2 cellular contexts compared by ENCODE assay signal in the genomic region with DNA sequence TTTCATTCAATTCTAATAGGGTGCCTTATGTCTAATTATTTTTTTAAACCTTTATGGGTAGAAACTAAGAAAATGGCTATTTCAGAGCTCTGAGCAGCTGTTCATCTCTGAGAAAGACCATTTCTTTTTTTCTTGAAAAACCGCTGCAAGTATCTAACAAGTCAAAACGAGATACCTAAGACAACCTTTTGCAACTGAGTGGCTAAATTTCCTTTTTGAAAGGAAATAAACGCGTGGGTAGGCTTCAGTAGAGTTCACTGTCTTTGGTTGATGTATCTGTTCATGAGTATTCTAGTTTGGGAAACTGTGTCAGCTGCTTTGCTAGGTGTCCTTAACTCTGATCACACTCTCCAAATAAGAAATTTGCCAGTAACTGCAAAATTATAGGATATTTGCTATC.
TF ChIP-seq lines count a peak whose summit lies in the region.

No MANE protein-coding gene starts in this region.

TF ChIP-seq in liver, 16 proteins besides CTCF, POLR2A, EP300 and RAD21 (continued from another document):
- TF ChIP-seq, protein P1, sequence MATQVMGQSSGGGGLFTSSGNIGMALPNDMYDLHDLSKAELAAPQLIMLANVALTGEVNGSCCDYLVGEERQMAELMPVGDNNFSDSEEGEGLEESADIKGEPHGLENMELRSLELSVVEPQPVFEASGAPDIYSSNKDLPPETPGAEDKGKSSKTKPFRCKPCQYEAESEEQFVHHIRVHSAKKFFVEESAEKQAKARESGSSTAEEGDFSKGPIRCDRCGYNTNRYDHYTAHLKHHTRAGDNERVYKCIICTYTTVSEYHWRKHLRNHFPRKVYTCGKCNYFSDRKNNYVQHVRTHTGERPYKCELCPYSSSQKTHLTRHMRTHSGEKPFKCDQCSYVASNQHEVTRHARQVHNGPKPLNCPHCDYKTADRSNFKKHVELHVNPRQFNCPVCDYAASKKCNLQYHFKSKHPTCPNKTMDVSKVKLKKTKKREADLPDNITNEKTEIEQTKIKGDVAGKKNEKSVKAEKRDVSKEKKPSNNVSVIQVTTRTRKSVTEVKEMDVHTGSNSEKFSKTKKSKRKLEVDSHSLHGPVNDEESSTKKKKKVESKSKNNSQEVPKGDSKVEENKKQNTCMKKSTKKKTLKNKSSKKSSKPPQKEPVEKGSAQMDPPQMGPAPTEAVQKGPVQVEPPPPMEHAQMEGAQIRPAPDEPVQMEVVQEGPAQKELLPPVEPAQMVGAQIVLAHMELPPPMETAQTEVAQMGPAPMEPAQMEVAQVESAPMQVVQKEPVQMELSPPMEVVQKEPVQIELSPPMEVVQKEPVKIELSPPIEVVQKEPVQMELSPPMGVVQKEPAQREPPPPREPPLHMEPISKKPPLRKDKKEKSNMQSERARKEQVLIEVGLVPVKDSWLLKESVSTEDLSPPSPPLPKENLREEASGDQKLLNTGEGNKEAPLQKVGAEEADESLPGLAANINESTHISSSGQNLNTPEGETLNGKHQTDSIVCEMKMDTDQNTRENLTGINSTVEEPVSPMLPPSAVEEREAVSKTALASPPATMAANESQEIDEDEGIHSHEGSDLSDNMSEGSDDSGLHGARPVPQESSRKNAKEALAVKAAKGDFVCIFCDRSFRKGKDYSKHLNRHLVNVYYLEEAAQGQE (IDR thresholded peaks at IDR 0.05), result no peak
- no peak for TF ChIP-seq TAF1 (conservative IDR thresholded peaks at IDR 0.05)

TF ChIP-seq in GM23338, 12 proteins besides CTCF, POLR2A, EP300 and RAD21:
- TF ChIP-seq, protein P2, sequence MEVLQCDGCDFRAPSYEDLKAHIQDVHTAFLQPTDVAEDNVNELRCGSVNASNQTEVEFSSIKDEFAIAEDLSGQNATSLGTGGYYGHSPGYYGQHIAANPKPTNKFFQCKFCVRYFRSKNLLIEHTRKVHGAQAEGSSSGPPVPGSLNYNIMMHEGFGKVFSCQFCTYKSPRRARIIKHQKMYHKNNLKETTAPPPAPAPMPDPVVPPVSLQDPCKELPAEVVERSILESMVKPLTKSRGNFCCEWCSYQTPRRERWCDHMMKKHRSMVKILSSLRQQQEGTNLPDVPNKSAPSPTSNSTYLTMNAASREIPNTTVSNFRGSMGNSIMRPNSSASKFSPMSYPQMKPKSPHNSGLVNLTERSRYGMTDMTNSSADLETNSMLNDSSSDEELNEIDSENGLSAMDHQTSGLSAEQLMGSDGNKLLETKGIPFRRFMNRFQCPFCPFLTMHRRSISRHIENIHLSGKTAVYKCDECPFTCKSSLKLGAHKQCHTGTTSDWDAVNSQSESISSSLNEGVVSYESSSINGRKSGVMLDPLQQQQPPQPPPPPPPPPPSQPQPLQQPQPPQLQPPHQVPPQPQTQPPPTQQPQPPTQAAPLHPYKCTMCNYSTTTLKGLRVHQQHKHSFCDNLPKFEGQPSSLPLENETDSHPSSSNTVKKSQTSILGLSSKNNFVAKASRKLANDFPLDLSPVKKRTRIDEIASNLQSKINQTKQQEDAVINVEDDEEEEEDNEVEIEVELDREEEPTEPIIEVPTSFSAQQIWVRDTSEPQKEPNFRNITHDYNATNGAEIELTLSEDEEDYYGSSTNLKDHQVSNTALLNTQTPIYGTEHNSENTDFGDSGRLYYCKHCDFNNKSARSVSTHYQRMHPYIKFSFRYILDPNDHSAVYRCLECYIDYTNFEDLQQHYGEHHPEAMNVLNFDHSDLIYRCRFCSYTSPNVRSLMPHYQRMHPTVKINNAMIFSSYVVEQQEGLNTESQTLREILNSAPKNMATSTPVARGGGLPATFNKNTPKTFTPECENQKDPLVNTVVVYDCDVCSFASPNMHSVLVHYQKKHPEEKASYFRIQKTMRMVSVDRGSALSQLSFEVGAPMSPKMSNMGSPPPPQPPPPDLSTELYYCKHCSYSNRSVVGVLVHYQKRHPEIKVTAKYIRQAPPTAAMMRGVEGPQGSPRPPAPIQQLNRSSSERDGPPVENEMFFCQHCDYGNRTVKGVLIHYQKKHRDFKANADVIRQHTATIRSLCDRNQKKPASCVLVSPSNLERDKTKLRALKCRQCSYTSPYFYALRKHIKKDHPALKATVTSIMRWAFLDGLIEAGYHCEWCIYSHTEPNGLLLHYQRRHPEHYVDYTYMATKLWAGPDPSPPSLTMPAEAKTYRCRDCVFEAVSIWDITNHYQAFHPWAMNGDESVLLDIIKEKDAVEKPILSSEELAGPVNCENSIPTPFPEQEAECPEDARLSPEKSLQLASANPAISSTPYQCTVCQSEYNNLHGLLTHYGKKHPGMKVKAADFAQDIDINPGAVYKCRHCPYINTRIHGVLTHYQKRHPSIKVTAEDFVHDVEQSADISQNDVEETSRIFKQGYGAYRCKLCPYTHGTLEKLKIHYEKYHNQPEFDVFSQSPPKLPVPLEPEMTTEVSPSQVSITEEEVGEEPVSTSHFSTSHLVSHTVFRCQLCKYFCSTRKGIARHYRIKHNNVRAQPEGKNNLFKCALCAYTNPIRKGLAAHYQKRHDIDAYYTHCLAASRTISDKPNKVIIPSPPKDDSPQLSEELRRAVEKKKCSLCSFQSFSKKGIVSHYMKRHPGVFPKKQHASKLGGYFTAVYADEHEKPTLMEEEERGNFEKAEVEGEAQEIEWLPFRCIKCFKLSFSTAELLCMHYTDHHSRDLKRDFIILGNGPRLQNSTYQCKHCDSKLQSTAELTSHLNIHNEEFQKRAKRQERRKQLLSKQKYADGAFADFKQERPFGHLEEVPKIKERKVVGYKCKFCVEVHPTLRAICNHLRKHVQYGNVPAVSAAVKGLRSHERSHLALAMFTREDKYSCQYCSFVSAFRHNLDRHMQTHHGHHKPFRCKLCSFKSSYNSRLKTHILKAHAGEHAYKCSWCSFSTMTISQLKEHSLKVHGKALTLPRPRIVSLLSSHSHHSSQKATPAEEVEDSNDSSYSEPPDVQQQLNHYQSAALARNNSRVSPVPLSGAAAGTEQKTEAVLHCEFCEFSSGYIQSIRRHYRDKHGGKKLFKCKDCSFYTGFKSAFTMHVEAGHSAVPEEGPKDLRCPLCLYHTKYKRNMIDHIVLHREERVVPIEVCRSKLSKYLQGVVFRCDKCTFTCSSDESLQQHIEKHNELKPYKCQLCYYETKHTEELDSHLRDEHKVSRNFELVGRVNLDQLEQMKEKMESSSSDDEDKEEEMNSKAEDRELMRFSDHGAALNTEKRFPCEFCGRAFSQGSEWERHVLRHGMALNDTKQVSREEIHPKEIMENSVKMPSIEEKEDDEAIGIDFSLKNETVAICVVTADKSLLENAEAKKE (CRISPR knock-in tag; IDR thresholded peaks at IDR 0.05), result no peak
- TF ChIP-seq CREB1 (CRISPR knock-in tag; IDR thresholded peaks at IDR 0.05; ENCODE audit: low read depth), result no peak
- no peak for TF ChIP-seq JUNB (IDR thresholded peaks at IDR 0.05; ENCODE audit: unreplicated experiment)
- no peak for TF ChIP-seq NANOG (IDR thresholded peaks at IDR 0.05; ENCODE audit: borderline replicate concordance)
- no peak for TF ChIP-seq ZNF114 (CRISPR knock-in tag; IDR thresholded peaks at IDR 0.05)
- TF ChIP-seq, protein P1 (IDR thresholded peaks at IDR 0.05; ENCODE audit: unreplicated experiment), result no peak
- TF ChIP-seq POLR2AphosphoS5 (IDR thresholded peaks at IDR 0.05; ENCODE audit: low read depth), result no peak
- TF ChIP-seq ZNF331 (CRISPR knock-in tag; IDR thresholded peaks at IDR 0.05; ENCODE audit: low read depth), result no peak
- TF ChIP-seq, protein P3, sequence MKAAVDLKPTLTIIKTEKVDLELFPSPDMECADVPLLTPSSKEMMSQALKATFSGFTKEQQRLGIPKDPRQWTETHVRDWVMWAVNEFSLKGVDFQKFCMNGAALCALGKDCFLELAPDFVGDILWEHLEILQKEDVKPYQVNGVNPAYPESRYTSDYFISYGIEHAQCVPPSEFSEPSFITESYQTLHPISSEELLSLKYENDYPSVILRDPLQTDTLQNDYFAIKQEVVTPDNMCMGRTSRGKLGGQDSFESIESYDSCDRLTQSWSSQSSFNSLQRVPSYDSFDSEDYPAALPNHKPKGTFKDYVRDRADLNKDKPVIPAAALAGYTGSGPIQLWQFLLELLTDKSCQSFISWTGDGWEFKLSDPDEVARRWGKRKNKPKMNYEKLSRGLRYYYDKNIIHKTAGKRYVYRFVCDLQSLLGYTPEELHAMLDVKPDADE (IDR thresholded peaks at IDR 0.05), result no peak
- no peak for TF ChIP-seq EZH2phosphoT487 (IDR thresholded peaks at IDR 0.05; ENCODE audit: unreplicated experiment)
- no peak for TF ChIP-seq EZH2 (IDR thresholded peaks at IDR 0.05; ENCODE audit: low read depth, unreplicated experiment)
- TF ChIP-seq STAT1 (IDR thresholded peaks at IDR 0.05; ENCODE audit: unreplicated experiment), result no peak
